ENCODE assay signal across 12 cellular contexts in genomic region chr4:6815029-6815836, GRCh38.
"Had no signal": no experiment of that assay in that cellular context is flagged by ENCODE, and none has a peak within 500 bp of the region (broad histone marks: within the 10 kb centered on the region; RNA-seq: fewer than 3 reads in every experiment).

No MANE protein-coding gene starts in this region.

- H3K27me3 ChIP-seq: hepatocyte had no signal

- H3K4me3 ChIP-seq: coronary artery, hepatocyte, lower lobe of right lung had no signal

- H2AFZ ChIP-seq: hepatocyte had no signal

- ATAC-seq: lower lobe of right lung, right cardiac atrium had no signal

- DNase-seq: activated CD4-positive, alpha-beta T cell treated with anti-CD3 and anti-CD28 coated beads, Interleukin-2, amount 50 U/mL, for 48 hours; activated naive CD4-positive, alpha-beta T cell; central memory CD4-positive, alpha-beta T cell; effector CD4-positive, alpha-beta T cell; kidney glomerular epithelial cell; lower lobe of right lung; midbrain; right cardiac atrium; stimulated activated CD4-positive, alpha-beta T cell treated with anti-CD3 and anti-CD28 coated beads, Interleukin-1b, Interleukin-23, amount 100 ng/mL, for 48 hours; stimulated activated naive CD4-positive, alpha-beta T cell treated with Interleukin-2 at 50 U/mL for 16 hours had no signal

- H3K36me3 ChIP-seq: lower lobe of right lung had no signal

- H3K27ac ChIP-seq: coronary artery, hepatocyte, lower lobe of right lung had no signal

- H3K4me2 ChIP-seq: hepatocyte had no signal
